28 cellular contexts compared by ENCODE assay signal in the genomic region with DNA sequence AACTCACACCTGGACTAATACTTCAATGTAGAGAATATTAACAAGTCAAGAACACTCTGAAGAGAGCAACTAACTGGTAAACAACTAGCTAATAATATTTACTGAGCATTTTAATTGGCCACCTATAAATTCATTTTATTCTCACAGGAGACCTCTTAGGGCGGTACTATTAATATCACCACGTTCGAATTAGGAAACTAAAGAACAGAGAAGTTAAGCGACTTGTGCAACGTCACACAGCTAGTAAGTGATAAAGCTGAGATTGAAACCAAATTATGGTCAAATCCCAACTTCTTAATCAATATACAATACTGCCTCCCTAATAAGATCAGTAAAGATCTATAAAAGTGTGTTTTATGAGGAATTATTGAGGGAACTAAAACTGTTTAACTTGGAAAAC.
"Had no signal": no experiment of that assay in that cellular context is flagged by ENCODE, and none has a peak within 500 bp of the region (broad histone marks: within the 10 kb centered on the region; RNA-seq: fewer than 3 reads in every experiment).

No MANE protein-coding gene starts in this region.

- H3K36me3 ChIP-seq: colonic mucosa, esophagus muscularis mucosa, esophagus squamous epithelium, gastrocnemius medialis, gastroesophageal sphincter, heart left ventricle, heart right ventricle had no signal

- H3K4me3 ChIP-seq: colonic mucosa, coronary artery, dorsolateral prefrontal cortex, esophagus muscularis mucosa, esophagus squamous epithelium, gastrocnemius medialis, gastroesophageal sphincter, heart left ventricle, heart right ventricle had no signal

- FAIRE-seq: colon, endometrium, endothelial cell of umbilical vein, frontal cortex had no signal

- H3K4me1 ChIP-seq: colonic mucosa, esophagus muscularis mucosa, esophagus squamous epithelium, foreskin keratinocyte, gastrocnemius medialis, gastroesophageal sphincter, heart left ventricle, heart right ventricle had no signal

- ATAC-seq: effector memory CD8-positive, alpha-beta T cell; esophagus mucosa; foreskin keratinocyte; gastrocnemius medialis; gastroesophageal sphincter; heart left ventricle; heart right ventricle had no signal

- H3K9me3 ChIP-seq: colonic mucosa, esophagus muscularis mucosa, esophagus squamous epithelium, gastrocnemius medialis, gastroesophageal sphincter, heart left ventricle had no signal

- H3K27ac ChIP-seq: colonic mucosa, coronary artery, dorsolateral prefrontal cortex, epithelial cell of prostate, esophagus muscularis mucosa, esophagus squamous epithelium, foreskin keratinocyte, gastrocnemius medialis, gastroesophageal sphincter, heart left ventricle, heart right ventricle had no signal

- H3K27me3 ChIP-seq: colonic mucosa, esophagus muscularis mucosa, esophagus squamous epithelium, foreskin keratinocyte, gastrocnemius medialis, gastroesophageal sphincter, heart left ventricle, heart right ventricle had no signal

- DNase-seq: colonic mucosa; cortex of kidney; dermis blood vessel endothelial cell; dorsolateral prefrontal cortex; effector CD4-positive, alpha-beta T cell; effector CD8-positive, alpha-beta T cell; effector memory CD4-positive, alpha-beta T cell; effector memory CD8-positive, alpha-beta T cell; endodermal cell; erythroblast; esophagus squamous epithelium; foreskin fibroblast; foreskin keratinocyte; foreskin melanocyte; gastrocnemius medialis; glutamatergic neuron; head of caudate nucleus; heart left ventricle; heart right ventricle had no signal
